17 cellular contexts compared by ENCODE assay signal in genomic region chr2:89763254-89763580, GRCh38.
DNase-seq lines count a peak whose midpoint lies in the region; ATAC-seq, FAIRE-seq and TF ChIP-seq lines count a peak whose summit lies in the region.
"Had no signal": no experiment of that assay in that cellular context is flagged by ENCODE, and none has a peak within 500 bp of the region (broad histone marks: within the 10 kb centered on the region; RNA-seq: fewer than 3 reads in every experiment).

No MANE protein-coding gene starts in this region.

- H3K36me3 ChIP-seq in BE2C (no peaks in the 10 kb centered on the region), mesendoderm (ENCODE audit: control insufficient read depth, insufficient read depth, low read length) (no peaks in the 10 kb centered on the region)
- H3K36me3 ChIP-seq: cardiac muscle cell, prostate gland, thoracic aorta had no signal

- POLR2A ChIA-PET in activated B cell treated with CpG ODN at 0.5 μM for 24 hours (lab: Charles Lee): no interaction called here

- no peak overlapping the region for H3K56ac ChIP-seq in mesendoderm (ENCODE audit: low read length)

- no peak overlapping the region for H3K4ac ChIP-seq in mesendoderm (ENCODE audit: low read depth, low read length)

- H3K9me3 Mint-ChIP-seq in activated B cell treated with CpG ODN at 0.5 μM for 24 hours: peaks cover 2% of the 10 kb centered on the region

- no peak overlapping the region for H3K18ac ChIP-seq in mesendoderm (ENCODE audit: low read length)

- no peak overlapping the region for H2BK120ac ChIP-seq in mesendoderm (ENCODE audit: low read depth, low read length)

- no peak overlapping the region for H4K8ac ChIP-seq in mesendoderm (ENCODE audit: low read depth, low read length)

- H3K4me2 ChIP-seq in mesendoderm (ENCODE audit: low read length): no peak overlapping the region

- H3K4me3 ChIP-seq in BE2C (ENCODE audit: low read depth, low read length) (no peak overlapping the region), mesendoderm (ENCODE audit: low read length) (no peak overlapping the region)
- H3K4me3 ChIP-seq: cardiac muscle cell, prostate gland, thoracic aorta had no signal

- H3K4me1 ChIP-seq in BE2C (no peaks in the 10 kb centered on the region), mesendoderm (ENCODE audit: control insufficient read depth, low read depth, low read length) (no peaks in the 10 kb centered on the region)
- H3K4me1 ChIP-seq: prostate gland had no signal

- CTCF ChIA-PET in activated B cell treated with CpG ODN at 0.5 μM for 24 hours (lab: Charles Lee): no interaction called here

- H2AK5ac ChIP-seq in mesendoderm (ENCODE audit: low read length): no peak overlapping the region

- H3K4me1 Mint-ChIP-seq in activated B cell treated with CpG ODN at 0.5 μM for 24 hours: no peaks in the 10 kb centered on the region

- H3K27me3 ChIP-seq in BE2C (peaks cover 12% of the 10 kb centered on the region), mesendoderm (ENCODE audit: insufficient read depth, low read length, poor library complexity) (no peaks in the 10 kb centered on the region)

- no peak overlapping the region for H3K9ac ChIP-seq in mesendoderm (ENCODE audit: low read length)

- TF ChIP-seq CTCF in BE2C (IDR thresholded peaks at IDR 0.05; ENCODE audit: low read depth, low read length): peak; percentile 31
- 0 out of 2 replicates have a peak, but pooled peaks have one; percentile 15 for TF ChIP-seq CTCF in GM12874 (IDR thresholded peaks at IDR 0.05; ENCODE audit: insufficient read depth, low read depth, low read length)
- TF ChIP-seq CTCF in activated B cell treated with CpG ODN at 0.5 μM for 24 hours (IDR thresholded peaks at IDR 0.05): no peak

- H3K27me3 Mint-ChIP-seq in activated B cell treated with CpG ODN at 0.5 μM for 24 hours: peaks cover 36% of the 10 kb centered on the region

- H3K23ac ChIP-seq in mesendoderm (ENCODE audit: low read length): no peak overlapping the region

- H4K5ac ChIP-seq in mesendoderm (ENCODE audit: low read length): no peak overlapping the region

- no peaks in the 10 kb centered on the region for H3K79me1 ChIP-seq in mesendoderm (ENCODE audit: low read length)

- no peak for FAIRE-seq in GM12892 (lab: Jason Lieb, UNC)
- FAIRE-seq: islet of Langerhans had no signal

- DNase-seq in BE2C: peak; percentile 50
- peak; percentile 14 for DNase-seq in activated B cell treated with CpG ODN at 0.5 μM for 24 hours
- peak; percentile 21 for DNase-seq in mesendoderm
- DNase-seq in GM12892 (ENCODE audit: insufficient read length): no peak
- no peak for DNase-seq in EL
- DNase-seq: DMS53, foreskin fibroblast, NCI-H2081 treated with DMSO at 0.1 percent for 48 hours, NCI-H82 had no signal

- TF ChIP-seq POLR2A in GM12892 (IDR thresholded peaks at IDR 0.05; ENCODE audit: low read depth, low read length): no peak

- H3K9me3 ChIP-seq in BE2C: no peaks in the 10 kb centered on the region
- H3K9me3 ChIP-seq: prostate gland, thoracic aorta had no signal

- intact Hi-C loops in activated B cell treated with CpG ODN at 0.5 μM for 24 hours (cut with micrococcal nuclease): no loop called here

- H3K79me2 ChIP-seq in mesendoderm (ENCODE audit: control insufficient read depth, insufficient read depth, low read length): no peaks in the 10 kb centered on the region

- H3K4me3 Mint-ChIP-seq in activated B cell treated with CpG ODN at 0.5 μM for 24 hours: no peak overlapping the region

- ATAC-seq in activated B cell treated with CpG ODN at 0.5 μM for 24 hours (ENCODE audit: low read depth): no peak
- ATAC-seq in GM18868 (IDR thresholded peaks at IDR 0.05; ENCODE audit: unreplicated experiment): no peak
- ATAC-seq in HG02759 (IDR thresholded peaks at IDR 0.05; ENCODE audit: unreplicated experiment): no peak
- ATAC-seq: activated naive CD4-positive, alpha-beta T cell treated with anti-CD3 and anti-CD28 coated beads, Interleukin-2, amount 50 U/mL, for 72 hours had no signal

- no CpG with 5 or more reads among the region's 17 CpGs for WGBS in mesendoderm (ENCODE audit: extremely low coverage, insufficient coverage, low lambda C conversion rate)

- H3K27ac ChIP-seq in mesendoderm (ENCODE audit: low read depth, low read length): no peak overlapping the region
- H3K27ac ChIP-seq: cardiac muscle cell, prostate gland, thoracic aorta had no signal

- H3K27ac Mint-ChIP-seq in activated B cell treated with CpG ODN at 0.5 μM for 24 hours: no peak overlapping the region
- H3K27ac Mint-ChIP-seq: activated naive CD4-positive, alpha-beta T cell treated with anti-CD3 and anti-CD28 coated beads, Interleukin-2, amount 50 U/mL, for 72 hours had no signal

- no peak overlapping the region for H2BK15ac ChIP-seq in mesendoderm (replicated peaks; ENCODE audit: low read depth)

- no peaks in the 10 kb centered on the region for H3K36me3 Mint-ChIP-seq in activated B cell treated with CpG ODN at 0.5 μM for 24 hours (ENCODE audit: low read depth)

- no peak overlapping the region for H2BK5ac ChIP-seq in mesendoderm (ENCODE audit: low read length)

Comparison
In these comparisons a context has a peak if more than half of its experiments do, and no peak if none do; other contexts are left out.
1. DNase-seq: peak in BE2C (single experiment), activated B cell treated with CpG ODN at 0.5 μM for 24 hours (single experiment) and mesendoderm (single experiment); none in GM12892 (single experiment) and EL (single experiment).